ENCODE assay signal across 1 cellular context in the genomic region with DNA sequence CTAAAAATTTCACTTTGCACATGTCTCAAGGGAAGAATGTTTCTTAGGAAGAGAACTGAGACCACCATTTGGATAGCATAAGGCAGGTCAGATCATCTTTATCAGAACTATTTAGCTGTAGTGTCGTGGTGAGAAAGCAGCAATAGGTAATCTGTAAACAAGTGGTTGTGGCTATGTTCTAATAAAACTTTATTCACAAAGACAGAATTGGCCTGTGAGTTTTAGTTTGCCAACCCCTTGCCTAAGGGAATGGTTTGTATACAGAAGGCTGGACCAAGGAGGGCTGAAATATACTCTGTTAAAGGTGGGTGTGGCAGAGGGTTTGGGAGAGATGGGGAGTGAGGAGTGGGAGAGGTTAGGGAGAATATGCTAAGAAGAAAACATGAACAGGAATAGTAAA.
TF ChIP-seq lines count a peak whose summit lies in the region.

No MANE protein-coding gene starts in this region.

TF ChIP-seq in GM12878, 131 proteins besides CTCF, POLR2A, EP300 and RAD21:
- no peak for TF ChIP-seq SPI1 (IDR thresholded peaks at IDR 0.05; ENCODE audit: borderline replicate concordance, insufficient read depth, low read depth, low read length)
- no peak for TF ChIP-seq FOXK2 (IDR thresholded peaks at IDR 0.05)
- TF ChIP-seq, protein P1, sequence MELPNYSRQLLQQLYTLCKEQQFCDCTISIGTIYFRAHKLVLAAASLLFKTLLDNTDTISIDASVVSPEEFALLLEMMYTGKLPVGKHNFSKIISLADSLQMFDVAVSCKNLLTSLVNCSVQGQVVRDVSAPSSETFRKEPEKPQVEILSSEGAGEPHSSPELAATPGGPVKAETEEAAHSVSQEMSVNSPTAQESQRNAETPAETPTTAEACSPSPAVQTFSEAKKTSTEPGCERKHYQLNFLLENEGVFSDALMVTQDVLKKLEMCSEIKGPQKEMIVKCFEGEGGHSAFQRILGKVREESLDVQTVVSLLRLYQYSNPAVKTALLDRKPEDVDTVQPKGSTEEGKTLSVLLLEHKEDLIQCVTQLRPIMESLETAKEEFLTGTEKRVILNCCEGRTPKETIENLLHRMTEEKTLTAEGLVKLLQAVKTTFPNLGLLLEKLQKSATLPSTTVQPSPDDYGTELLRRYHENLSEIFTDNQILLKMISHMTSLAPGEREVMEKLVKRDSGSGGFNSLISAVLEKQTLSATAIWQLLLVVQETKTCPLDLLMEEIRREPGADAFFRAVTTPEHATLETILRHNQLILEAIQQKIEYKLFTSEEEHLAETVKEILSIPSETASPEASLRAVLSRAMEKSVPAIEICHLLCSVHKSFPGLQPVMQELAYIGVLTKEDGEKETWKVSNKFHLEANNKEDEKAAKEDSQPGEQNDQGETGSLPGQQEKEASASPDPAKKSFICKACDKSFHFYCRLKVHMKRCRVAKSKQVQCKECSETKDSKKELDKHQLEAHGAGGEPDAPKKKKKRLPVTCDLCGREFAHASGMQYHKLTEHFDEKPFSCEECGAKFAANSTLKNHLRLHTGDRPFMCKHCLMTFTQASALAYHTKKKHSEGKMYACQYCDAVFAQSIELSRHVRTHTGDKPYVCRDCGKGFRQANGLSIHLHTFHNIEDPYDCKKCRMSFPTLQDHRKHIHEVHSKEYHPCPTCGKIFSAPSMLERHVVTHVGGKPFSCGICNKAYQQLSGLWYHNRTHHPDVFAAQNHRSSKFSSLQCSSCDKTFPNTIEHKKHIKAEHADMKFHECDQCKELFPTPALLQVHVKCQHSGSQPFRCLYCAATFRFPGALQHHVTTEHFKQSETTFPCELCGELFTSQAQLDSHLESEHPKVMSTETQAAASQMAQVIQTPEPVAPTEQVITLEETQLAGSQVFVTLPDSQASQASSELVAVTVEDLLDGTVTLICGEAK (IDR thresholded peaks at IDR 0.05; ENCODE audit: borderline replicate concordance): peak; percentile 86
- TF ChIP-seq POLR2AphosphoS2 (IDR thresholded peaks at IDR 0.05; ENCODE audit: low read depth, low read length): no peak
- no peak for TF ChIP-seq ZBED1 (IDR thresholded peaks at IDR 0.05; ENCODE audit: borderline replicate concordance)
- no peak for TF ChIP-seq YBX1 (IDR thresholded peaks at IDR 0.05)
